Comparison of ENCODE assay signal across 17 cellular contexts in genomic region chr7:47666164-47666862, GRCh38.
DNase-seq lines count a peak whose midpoint lies in the region; ATAC-seq and TF ChIP-seq lines count a peak whose summit lies in the region.
"Had no signal": no experiment of that assay in that cellular context is flagged by ENCODE, and none has a peak within 500 bp of the region (broad histone marks: within the 10 kb centered on the region; RNA-seq: fewer than 3 reads in every experiment).

No MANE protein-coding gene starts in this region.

- H3K27ac Mint-ChIP-seq in stimulated activated memory B cell treated with anti-CD40 and anti-IgM and Interleukin-4, amounts not matched to agents 10 μg/mL and 1 μg/mL and 100 μg/mL, for 72 hours = no peak overlapping the region
- H3K27ac Mint-ChIP-seq in WTC11 = no peak overlapping the region
- H3K27ac Mint-ChIP-seq: activated CD4-positive, alpha-beta memory T cell treated with anti-CD3 and anti-CD28 coated beads for 36 hours; activated naive CD8-positive, alpha-beta T cell treated with anti-CD3 and anti-CD28 coated beads for 36 hours had no signal

- no peak for TF ChIP-seq CTCF in AG10803 (conservative IDR thresholded peaks at IDR 0.05; ENCODE audit: low read length)
- TF ChIP-seq CTCF in WTC11 (IDR thresholded peaks at IDR 0.05) = no peak

- peak; percentile 43 for DNase-seq in AG10803 (ENCODE audit: low read depth)
- peak; percentile 61 for DNase-seq in LHCN-M2 (ENCODE audit: low read depth)
- DNase-seq in dedifferentiated amniotic fluid mesenchymal stem cell (ENCODE audit: extremely low spot score) = peak; percentile 62
- DNase-seq in non-pigmented ciliary epithelial cell (ENCODE audit: low read depth) = peak; percentile 64
- DNase-seq in NCI-H2227 treated with DMSO at 0.1 percent for 48 hours (lab: John Stamatoyannopoulos, UW) = no peak
- DNase-seq in WTC11 (ENCODE audit: low spot score) = no peak
- DNase-seq in H4 (ENCODE audit: low spot score) = no peak
- DNase-seq: activated CD4-positive, alpha-beta memory T cell treated with anti-CD3 and anti-CD28 coated beads for 36 hours; activated naive CD8-positive, alpha-beta T cell treated with anti-CD3 and anti-CD28 coated beads for 36 hours; activated T-cell treated with anti-CD3 and anti-CD28 coated beads, Interleukin-2, amount 50 U/mL, for 4 hours; cerebellar nuclear complex; NCI-H1436; ovary; stimulated activated naive CD4-positive, alpha-beta T cell had no signal

- H3K4me3 Mint-ChIP-seq in stimulated activated memory B cell treated with anti-CD40 and anti-IgM and Interleukin-4, amounts not matched to agents 10 μg/mL and 1 μg/mL and 100 μg/mL, for 72 hours = no peak overlapping the region
- H3K4me3 Mint-ChIP-seq in WTC11 = no peak overlapping the region
- H3K4me3 Mint-ChIP-seq: activated CD4-positive, alpha-beta memory T cell treated with anti-CD3 and anti-CD28 coated beads for 36 hours; activated naive CD8-positive, alpha-beta T cell treated with anti-CD3 and anti-CD28 coated beads for 36 hours; activated T-cell treated with anti-CD3 and anti-CD28 coated beads, Interleukin-2, amount 50 U/mL, for 4 hours had no signal

- H3K27me3 Mint-ChIP-seq in stimulated activated memory B cell treated with anti-CD40 and anti-IgM and Interleukin-4, amounts not matched to agents 10 μg/mL and 1 μg/mL and 100 μg/mL, for 72 hours = no peaks in the 10 kb centered on the region
- H3K27me3 Mint-ChIP-seq in WTC11 (ENCODE audit: low read depth) = no peaks in the 10 kb centered on the region
- H3K27me3 Mint-ChIP-seq: activated CD4-positive, alpha-beta memory T cell treated with anti-CD3 and anti-CD28 coated beads for 36 hours; activated naive CD8-positive, alpha-beta T cell treated with anti-CD3 and anti-CD28 coated beads for 36 hours had no signal

- POLR2A ChIA-PET in WTC11 (lab: Charles Lee) = no interaction called here

- CTCF ChIA-PET in WTC11 (lab: Charles Lee) = no interaction called here

- H3K9me3 Mint-ChIP-seq in stimulated activated memory B cell treated with anti-CD40 and anti-IgM and Interleukin-4, amounts not matched to agents 10 μg/mL and 1 μg/mL and 100 μg/mL, for 72 hours = no peaks in the 10 kb centered on the region
- H3K9me3 Mint-ChIP-seq in WTC11 = 0 out of 2 replicates have a peak, but pooled peaks cover 2% of the 10 kb centered on the region
- H3K9me3 Mint-ChIP-seq: activated CD4-positive, alpha-beta memory T cell treated with anti-CD3 and anti-CD28 coated beads for 36 hours; activated naive CD8-positive, alpha-beta T cell treated with anti-CD3 and anti-CD28 coated beads for 36 hours; activated T-cell treated with anti-CD3 and anti-CD28 coated beads, Interleukin-2, amount 50 U/mL, for 4 hours had no signal

- no peak for ATAC-seq in stimulated activated memory B cell treated with anti-CD40 and anti-IgM and Interleukin-4, amounts not matched to agents 10 μg/mL and 1 μg/mL and 100 μg/mL, for 72 hours
- ATAC-seq in WTC11 = no peak
- ATAC-seq: activated T-cell treated with anti-CD3 and anti-CD28 coated beads, Interleukin-2, amount 50 U/mL, for 4 hours had no signal

- no peaks in the 10 kb centered on the region for H3K36me3 Mint-ChIP-seq in stimulated activated memory B cell treated with anti-CD40 and anti-IgM and Interleukin-4, amounts not matched to agents 10 μg/mL and 1 μg/mL and 100 μg/mL, for 72 hours
- no peaks in the 10 kb centered on the region for H3K36me3 Mint-ChIP-seq in WTC11
- H3K36me3 Mint-ChIP-seq: activated CD4-positive, alpha-beta memory T cell treated with anti-CD3 and anti-CD28 coated beads for 36 hours; activated naive CD8-positive, alpha-beta T cell treated with anti-CD3 and anti-CD28 coated beads for 36 hours had no signal

- peaks cover 49% of the 10 kb centered on the region for H3K4me1 Mint-ChIP-seq in stimulated activated memory B cell treated with anti-CD40 and anti-IgM and Interleukin-4, amounts not matched to agents 10 μg/mL and 1 μg/mL and 100 μg/mL, for 72 hours
- H3K4me1 Mint-ChIP-seq in WTC11 = peaks cover 19% of the 10 kb centered on the region

- no peak overlapping the region for H3K4me3 ChIP-seq in AG10803 (ENCODE audit: low read length)
- H3K4me3 ChIP-seq: ovary, SK-N-MC, skin epidermis had no signal

TF ChIP-seq in WTC11, 78 proteins besides CTCF, POLR2A, EP300 and RAD21:
- TF ChIP-seq ZNF671 (CRISPR knock-in tag; IDR thresholded peaks at IDR 0.05) (no peak), STAT6 (CRISPR knock-in tag; conservative IDR thresholded peaks at IDR 0.05; ENCODE audit: low read depth) (no peak), ATF1 (CRISPR knock-in tag; IDR thresholded peaks at IDR 0.05) (no peak), GABPB1 (CRISPR knock-in tag; IDR thresholded peaks at IDR 0.05) (no peak)

Comparison
In these comparisons a context has a peak if more than half of its experiments do, and no peak if none do; other contexts are left out.
1. DNase-seq: peak in AG10803 (single experiment), LHCN-M2 (single experiment), dedifferentiated amniotic fluid mesenchymal stem cell (single experiment) and non-pigmented ciliary epithelial cell (single experiment); none in NCI-H2227 treated with DMSO at 0.1 percent for 48 hours (single experiment), WTC11 (single experiment) and H4 (single experiment).